ENCODE assay signal across 7 cellular contexts in genomic region chr9:36704148-36704547, GRCh38.
"Had no signal": no experiment of that assay in that cellular context is flagged by ENCODE, and none has a peak within 500 bp of the region (broad histone marks: within the 10 kb centered on the region; RNA-seq: fewer than 3 reads in every experiment).

No MANE protein-coding gene starts in this region.

- FAIRE-seq: HTR-8/SVneo had no signal

- DNase-seq: Karpas-422, Kasumi-1, KBM-7, KG1 had no signal

- H3K27ac ChIP-seq: HL-60, KMS-11 had no signal

- H3K9ac ChIP-seq: KMS-11 had no signal

- H3K4me2 ChIP-seq: KMS-11 had no signal
